2 cellular contexts compared by ENCODE assay signal in genomic region chr16:2517954-2518605, GRCh38.
TF ChIP-seq lines count a peak whose summit lies in the region.

No MANE protein-coding gene starts in this region.

TF ChIP-seq in HCT116, 20 proteins besides CTCF, POLR2A, EP300 and RAD21:
- TF ChIP-seq SRF (IDR thresholded peaks at IDR 0.05; ENCODE audit: low read depth) (no peak), REST (IDR thresholded peaks at IDR 0.05; ENCODE audit: low read depth) (no peak), EZH2 (IDR thresholded peaks at IDR 0.05) (no peak), EGR1 (IDR thresholded peaks at IDR 0.05; ENCODE audit: low read depth) (no peak), CBX3 (IDR thresholded peaks at IDR 0.05; ENCODE audit: low read depth) (no peak), FOSL1 (IDR thresholded peaks at IDR 0.05; ENCODE audit: low read depth) (no peak), ATF3 (IDR thresholded peaks at IDR 0.05) (no peak), YY1 (IDR thresholded peaks at IDR 0.05; ENCODE audit: extremely low read depth, insufficient replicate concordance, low read depth, low read length) (no peak), ZFX (IDR thresholded peaks at IDR 0.05) (no peak), MAX (IDR thresholded peaks at IDR 0.05) (no peak), SP1 (IDR thresholded peaks at IDR 0.05; ENCODE audit: low read depth) (no peak), CEBPB (IDR thresholded peaks at IDR 0.05; ENCODE audit: low read depth) (no peak), ELF1 (IDR thresholded peaks at IDR 0.05; ENCODE audit: borderline replicate concordance, low read depth) (no peak), ZBTB33 (IDR thresholded peaks at IDR 0.05; ENCODE audit: extremely low read depth, insufficient replicate concordance, low read length) (no peak), JUND (IDR thresholded peaks at IDR 0.05) (no peak), SIN3A (IDR thresholded peaks at IDR 0.05; ENCODE audit: low read depth) (no peak)

TF ChIP-seq in HepG2, 621 proteins besides CTCF, POLR2A, EP300 and RAD21:
- TF ChIP-seq GMEB2 (CRISPR knock-in tag; IDR thresholded peaks at IDR 0.05; ENCODE audit: low read depth) (no peak), GTF2F1 (IDR thresholded peaks at IDR 0.05; ENCODE audit: low read length) (no peak), KDM6A (CRISPR knock-in tag; IDR thresholded peaks at IDR 0.05; ENCODE audit: low read depth) (no peak), ZNF841 (CRISPR knock-in tag; IDR thresholded peaks at IDR 0.05; ENCODE audit: borderline replicate concordance) (no peak), ZNF407 (CRISPR knock-in tag; IDR thresholded peaks at IDR 0.05; ENCODE audit: not compliant biosample characterization) (no peak), ZNF30 (CRISPR knock-in tag; IDR thresholded peaks at IDR 0.05) (no peak), IKZF1 (IDR thresholded peaks at IDR 0.05) (no peak), ATF7 (IDR thresholded peaks at IDR 0.05) (no peak), ATF7 (CRISPR knock-in tag; IDR thresholded peaks at IDR 0.05) (no peak), ZBTB44 (CRISPR knock-in tag; IDR thresholded peaks at IDR 0.05) (no peak), SRY (CRISPR knock-in tag; IDR thresholded peaks at IDR 0.05) (no peak), ZNF761 (CRISPR knock-in tag; conservative IDR thresholded peaks at IDR 0.05) (no peak), ZNF782 (CRISPR knock-in tag; IDR thresholded peaks at IDR 0.05; ENCODE audit: borderline replicate concordance) (no peak), RBFOX2 (IDR thresholded peaks at IDR 0.05; ENCODE audit: low read depth, low read length) (no peak), HBP1 (CRISPR knock-in tag; IDR thresholded peaks at IDR 0.05; ENCODE audit: low read depth) (no peak), MLXIP (CRISPR knock-in tag; IDR thresholded peaks at IDR 0.05; ENCODE audit: borderline replicate concordance) (no peak), ZNF7 (CRISPR knock-in tag; IDR thresholded peaks at IDR 0.05) (no peak), ZNF33B (CRISPR knock-in tag; IDR thresholded peaks at IDR 0.05) (no peak), JDP2 (CRISPR knock-in tag; IDR thresholded peaks at IDR 0.05; ENCODE audit: borderline replicate concordance) (no peak), FOXP4 (CRISPR knock-in tag; IDR thresholded peaks at IDR 0.05) (no peak), JUN (CRISPR knock-in tag; IDR thresholded peaks at IDR 0.05) (no peak)
